ENCODE assay signal across 1 cellular context in the genomic region with DNA sequence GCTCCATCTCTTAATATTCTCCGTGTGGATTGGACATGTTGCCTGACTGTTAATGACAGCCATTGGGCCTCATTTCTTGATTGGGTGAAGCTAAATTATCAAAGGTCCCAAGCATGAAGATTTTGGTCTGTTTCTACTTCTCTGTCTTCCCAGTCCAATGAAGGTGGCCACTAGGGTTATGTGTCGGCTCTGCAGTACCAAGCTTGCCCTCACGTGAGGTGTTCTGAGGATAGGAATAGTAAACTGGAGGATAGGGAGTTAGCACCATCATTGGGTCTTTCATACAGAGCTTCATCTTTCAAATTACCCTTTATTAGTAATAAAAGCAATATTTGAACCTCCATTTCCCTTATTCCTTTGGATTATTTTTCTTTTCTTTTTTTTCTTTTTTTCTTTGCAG.
TF ChIP-seq lines count a peak whose summit lies in the region.

No MANE protein-coding gene starts in this region.

TF ChIP-seq in HepG2, 621 proteins besides CTCF, POLR2A, EP300 and RAD21 (continued from another document):
- TF ChIP-seq, protein P1, sequence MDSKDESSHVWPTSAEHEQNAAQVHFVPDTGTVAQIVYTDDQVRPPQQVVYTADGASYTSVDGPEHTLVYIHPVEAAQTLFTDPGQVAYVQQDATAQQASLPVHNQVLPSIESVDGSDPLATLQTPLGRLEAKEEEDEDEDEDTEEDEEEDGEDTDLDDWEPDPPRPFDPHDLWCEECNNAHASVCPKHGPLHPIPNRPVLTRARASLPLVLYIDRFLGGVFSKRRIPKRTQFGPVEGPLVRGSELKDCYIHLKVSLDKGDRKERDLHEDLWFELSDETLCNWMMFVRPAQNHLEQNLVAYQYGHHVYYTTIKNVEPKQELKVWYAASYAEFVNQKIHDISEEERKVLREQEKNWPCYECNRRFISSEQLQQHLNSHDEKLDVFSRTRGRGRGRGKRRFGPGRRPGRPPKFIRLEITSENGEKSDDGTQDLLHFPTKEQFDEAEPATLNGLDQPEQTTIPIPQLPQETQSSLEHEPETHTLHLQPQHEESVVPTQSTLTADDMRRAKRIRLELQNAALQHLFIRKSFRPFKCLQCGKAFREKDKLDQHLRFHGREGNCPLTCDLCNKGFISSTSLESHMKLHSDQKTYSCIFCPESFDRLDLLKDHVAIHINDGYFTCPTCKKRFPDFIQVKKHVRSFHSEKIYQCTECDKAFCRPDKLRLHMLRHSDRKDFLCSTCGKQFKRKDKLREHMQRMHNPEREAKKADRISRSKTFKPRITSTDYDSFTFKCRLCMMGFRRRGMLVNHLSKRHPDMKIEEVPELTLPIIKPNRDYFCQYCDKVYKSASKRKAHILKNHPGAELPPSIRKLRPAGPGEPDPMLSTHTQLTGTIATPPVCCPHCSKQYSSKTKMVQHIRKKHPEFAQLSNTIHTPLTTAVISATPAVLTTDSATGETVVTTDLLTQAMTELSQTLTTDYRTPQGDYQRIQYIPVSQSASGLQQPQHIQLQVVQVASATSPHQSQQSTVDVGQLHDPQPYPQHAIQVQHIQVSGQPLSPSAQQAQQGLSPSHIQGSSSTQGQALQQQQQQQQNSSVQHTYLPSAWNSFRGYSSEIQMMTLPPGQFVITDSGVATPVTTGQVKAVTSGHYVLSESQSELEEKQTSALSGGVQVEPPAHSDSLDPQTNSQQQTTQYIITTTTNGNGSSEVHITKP (CRISPR knock-in tag; IDR thresholded peaks at IDR 0.05; ENCODE audit: low read depth) = no peak
